ENCODE assay signal across 1 cellular context in genomic region chr11:77548552-77549439, GRCh38.
TF ChIP-seq lines count a peak whose summit lies in the region.

No MANE protein-coding gene starts in this region.

TF ChIP-seq in K562, 482 proteins besides CTCF, POLR2A, EP300 and RAD21:
- TF ChIP-seq BMI1 (IDR thresholded peaks at IDR 0.05; ENCODE audit: low read length): no peak
- no peak for TF ChIP-seq ZNF311 (CRISPR knock-in tag; IDR thresholded peaks at IDR 0.05)
- TF ChIP-seq NONO (IDR thresholded peaks at IDR 0.05; ENCODE audit: low read depth in 2 of 2, low read length in 1 of 2): no peak
- no peak for TF ChIP-seq MAFG (tag; conservative IDR thresholded peaks at IDR 0.05)
- no peak for TF ChIP-seq ZNF696 (CRISPR knock-in tag; conservative IDR thresholded peaks at IDR 0.05)
- TF ChIP-seq ZNF507 (tag; conservative IDR thresholded peaks at IDR 0.05): no peak
- no peak for TF ChIP-seq NFE2 (IDR thresholded peaks at IDR 0.05; ENCODE audit: low read depth)
- TF ChIP-seq CBFA2T2 (conservative IDR thresholded peaks at IDR 0.05): no peak
- no peak for TF ChIP-seq SREBF1 (IDR thresholded peaks at IDR 0.05; ENCODE audit: borderline replicate concordance, low read depth, low read length)
- TF ChIP-seq FUS (optimal IDR thresholded peaks at IDR 0.05; ENCODE audit: low read depth, low read length): no peak
- TF ChIP-seq ZNF217 (CRISPR knock-in tag; IDR thresholded peaks at IDR 0.05): no peak
- no peak for TF ChIP-seq ATF4 (CRISPR knock-in tag; IDR thresholded peaks at IDR 0.05)
- TF ChIP-seq NFIC (IDR thresholded peaks at IDR 0.05): no peak
- TF ChIP-seq PTTG1 (tag; IDR thresholded peaks at IDR 0.05; ENCODE audit: low read depth): no peak
- no peak for TF ChIP-seq RNF219 (CRISPR knock-in tag; IDR thresholded peaks at IDR 0.05)
